ENCODE assay signal across 9 cellular contexts in genomic region chr2:40760071-40760666, GRCh38.
DNase-seq lines count a peak whose midpoint lies in the region; ATAC-seq and TF ChIP-seq lines count a peak whose summit lies in the region.
"Had no signal": no experiment of that assay in that cellular context is flagged by ENCODE, and none has a peak within 500 bp of the region (broad histone marks: within the 10 kb centered on the region; RNA-seq: fewer than 3 reads in every experiment).

No MANE protein-coding gene starts in this region.

- TF ChIP-seq CTCF in heart right ventricle (IDR thresholded peaks at IDR 0.05) (peak; percentile 44 to 80 (median 67)), testis (IDR thresholded peaks at IDR 0.05) (peak in 2 of 3 experiments; percentile 44 to 64)

- H3K27me3 ChIP-seq in heart right ventricle, result no peaks in the 10 kb centered on the region
- no peaks in the 10 kb centered on the region for H3K27me3 ChIP-seq in testis

- H3K36me3 ChIP-seq in heart right ventricle, result no peaks in the 10 kb centered on the region
- no peaks in the 10 kb centered on the region for H3K36me3 ChIP-seq in testis (ENCODE audit: low read depth, missing control alignments)

- WGBS in heart right ventricle, 2 donors, result 40 to 46% methylated on average over 5 of the region's 5 CpGs
- 54 to 62% methylated on average over 5 of the region's 5 CpGs for WGBS in testis, 2 donors

- no peak overlapping the region for H3K4me3 ChIP-seq in heart right ventricle
- no peak overlapping the region for H3K4me3 ChIP-seq in testis

- TF ChIP-seq POLR2A in testis (IDR thresholded peaks at IDR 0.05), result no peak

- intact Hi-C loops in heart right ventricle (cut with DNase I), result loop anchor here in 6 of 10 donors (5.0 to 10.0 kb wide), 3 partner anchors 835 to 845 kb away; no protein-coding TSS in a partner anchor
- intact Hi-C loops in testis (cut with DNase I; ENCODE audit: low total_unique reads), result no loop called here

- ATAC-seq in GM21360 (IDR thresholded peaks at IDR 0.05; ENCODE audit: unreplicated experiment) (peak; percentile 82), heart right ventricle (peak; percentile 51 to 89 (median 84)), GM21529 (IDR thresholded peaks at IDR 0.05; ENCODE audit: unreplicated experiment) (no peak)

- peaks cover 0 to 19% (median 6%) of the 10 kb centered on the region in 9 donors for H3K4me1 ChIP-seq in heart right ventricle
- no peaks in the 10 kb centered on the region for H3K4me1 ChIP-seq in testis

- H3K27ac ChIP-seq in heart right ventricle (no peak overlapping the region), testis (no peak overlapping the region)

- DNase-seq in DMS153 treated with DMSO at 0.1 percent for 48 hours (lab: John Stamatoyannopoulos, UW; ENCODE audit: unreplicated experiment) (peak; percentile 43), MV-4-11 (lab: John Stamatoyannopoulos, UW) (peak; percentile 70), UCSD-AML1 (lab: John Stamatoyannopoulos, UW; ENCODE audit: unreplicated experiment) (peak; percentile 12), heart right ventricle (peak; percentile 8 to 38), testis (peak; percentile 70), superior temporal gyrus (ENCODE audit: extremely low spot score) (no peak)
- DNase-seq: activated B cell treated with CpG ODN at 0.5 μM for 24 hours had no signal

- H3K9me3 ChIP-seq in heart right ventricle (no peaks in the 10 kb centered on the region), testis (no peaks in the 10 kb centered on the region)
